15 cellular contexts compared by ENCODE assay signal in the genomic region with DNA sequence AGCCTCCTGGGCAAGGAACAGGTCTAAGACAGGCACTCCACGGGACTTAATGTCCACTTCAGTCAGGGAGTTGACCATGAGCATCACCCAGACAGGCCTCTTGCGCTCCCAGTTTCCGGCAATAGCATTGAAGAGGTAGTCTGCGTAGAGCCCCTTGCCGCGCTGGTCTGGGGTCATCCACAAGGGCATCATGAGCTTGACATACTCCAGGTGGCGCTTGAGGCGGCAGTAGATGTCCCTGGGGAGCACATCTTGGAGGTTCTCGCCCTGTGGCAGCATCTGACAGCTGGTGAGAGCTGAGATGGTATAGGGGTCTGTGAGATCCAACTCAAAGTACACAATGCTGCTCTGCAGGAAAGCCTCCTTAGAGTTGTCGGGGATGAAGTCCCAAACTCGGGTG. TPM values are rescaled to one million over a fixed set of nuclear protein-coding genes. Genes with fewer than 3 reads are reported as not detected.
A peak's percentile ranks its signal among the peaks of the same experiment; 100 is the strongest.
DNase-seq lines count a peak whose midpoint lies in the region; ATAC-seq, FAIRE-seq and TF ChIP-seq lines count a peak whose summit lies in the region.
"Had no signal": no experiment of that assay in that cellular context is flagged by ENCODE, and none has a peak within 500 bp of the region (broad histone marks: within the 10 kb centered on the region; RNA-seq: fewer than 3 reads in every experiment).

No MANE protein-coding gene starts in this region.

- 3% methylated on average over 11 of the region's 11 CpGs for WGBS in K562 (ENCODE audit: insufficient coverage, low coverage, missing lambda C conversion rate)

- peaks cover 47% of the 10 kb centered on the region for H3K36me3 Mint-ChIP-seq in CD4-positive, CD25-positive, alpha-beta regulatory T cell

- H2AFZ ChIP-seq in OCI-LY1 (ENCODE audit: low read length) (no peak overlapping the region), K562 (ENCODE audit: low read depth, low read length) (no peak overlapping the region)

- H3K9me3 ChIP-seq in CD4-positive, CD25-positive, alpha-beta regulatory T cell (ENCODE audit: control insufficient read depth in 2 of 2, low read length in 2 of 2) = no peaks in the 10 kb centered on the region
- H3K9me3 ChIP-seq in OCI-LY1 (ENCODE audit: low read length) (no peaks in the 10 kb centered on the region), K562 (replicated peaks; ENCODE audit: control insufficient read depth, insufficient read depth, low read depth, low read length) (no peaks in the 10 kb centered on the region)

- no peaks in the 10 kb centered on the region for H3K27me3 Mint-ChIP-seq in CD4-positive, CD25-positive, alpha-beta regulatory T cell

- H3K4me1 Mint-ChIP-seq in CD4-positive, CD25-positive, alpha-beta regulatory T cell = peaks cover 19 to 80% (median 58%) of the 10 kb centered on the region in 4 donors

- H3K27ac ChIP-seq in CD4-positive, CD25-positive, alpha-beta regulatory T cell (ENCODE audit: insufficient read depth, low read length, poor library complexity, severe bottlenecking) = no peak overlapping the region
- H3K27ac ChIP-seq in OCI-LY1 (ENCODE audit: low read depth, low read length, poor library complexity, severe bottlenecking) = no peak overlapping the region
- H3K27ac ChIP-seq in K562 (ENCODE audit: extremely low read depth, low read depth, low read length) = no peak overlapping the region

- no TSS peak for BruUV-seq in K562 (replicated peaks; lab: Mats Ljungman, UMichigan)

- DNase-seq in CD4-positive, CD25-positive, alpha-beta regulatory T cell = no peak
- DNase-seq in GM12865 (ENCODE audit: low read depth) (peak; percentile 61), K562 (ENCODE audit: extremely low read depth in 1 of 4, low spot score in 3 of 4) (peak in 2 of 4 experiments; percentile 20 to 35), AG20443 (ENCODE audit: low spot score) (no peak), hypothalamus (lab: John Stamatoyannopoulos, UW) (no peak), HuH-7.5 (ENCODE audit: low spot score) (no peak), NCI-H128 (lab: John Stamatoyannopoulos, UW; ENCODE audit: unreplicated experiment) (no peak)
- DNase-seq: activated CD4-positive, alpha-beta T cell treated with anti-CD3 and anti-CD28 coated beads for 4 hours; C1 segment of cervical spinal cord; kidney; NCI-H1105 treated with DMSO at 0.1 percent for 48 hours; substantia nigra had no signal

- in situ Hi-C loops in K562 (cut with MboI) = no loop called here

- H3K4me1 ChIP-seq in CD4-positive, CD25-positive, alpha-beta regulatory T cell (ENCODE audit: control insufficient read depth, insufficient read depth, low read length, poor library complexity, severe bottlenecking) = peaks cover 16% of the 10 kb centered on the region
- H3K4me1 ChIP-seq in OCI-LY1 (ENCODE audit: insufficient read depth, low read length, severe bottlenecking) = no peaks in the 10 kb centered on the region
- no peaks in the 10 kb centered on the region for H3K4me1 ChIP-seq in K562 (replicated peaks in 1 of 2; ENCODE audit: control insufficient read depth in 2 of 2, insufficient read depth in 2 of 2, low read length in 2 of 2)

- intact Hi-C loops in K562 (cut with micrococcal nuclease) = loop anchor here (1.0 kb wide), 1 partner anchor 55 kb away; no protein-coding TSS in a partner anchor

- TF ChIP-seq POLR2A in K562 (conservative IDR thresholded peaks at IDR 0.05) = no peak

- POLR2A ChIA-PET in K562 (lab: Yijun Ruan, JAX) = interaction anchor here (1.1 kb wide), 1 partner anchor 9 kb away, joined by 5 read pairs; no protein-coding TSS in a partner anchor

- TF ChIP-seq CTCF in GM12865 (IDR thresholded peaks at IDR 0.05; ENCODE audit: insufficient read depth, low read depth, low read length, missing control alignments) (peak; percentile 35), OCI-LY1 (IDR thresholded peaks at IDR 0.05; ENCODE audit: low read length) (peak; percentile 42), K562 (IDR thresholded peaks at IDR 0.05 in 2 of 3, conservative IDR thresholded peaks at IDR 0.05 in 1 of 3; ENCODE audit: insufficient read depth in 2 of 3, low read depth in 1 of 3, low read length in 3 of 3) (peak; percentile 45 to 52 (median 51))

- H3K4me3 ChIP-seq in CD4-positive, CD25-positive, alpha-beta regulatory T cell (ENCODE audit: low read depth, low read length) = no peak overlapping the region
- no peak overlapping the region for H3K4me3 ChIP-seq in GM12865 (ENCODE audit: low read depth, low read length)
- H3K4me3 ChIP-seq in OCI-LY1 (ENCODE audit: low read depth, low read length, poor library complexity, severe bottlenecking) = no peak overlapping the region
- H3K4me3 ChIP-seq in K562 = no peak overlapping the region

- H3K4me2 ChIP-seq in OCI-LY1 (ENCODE audit: low read length) = no peak overlapping the region
- H3K4me2 ChIP-seq in K562 (ENCODE audit: insufficient read depth, low read length) = no peak overlapping the region

- H3K36me3 ChIP-seq in CD4-positive, CD25-positive, alpha-beta regulatory T cell (ENCODE audit: control insufficient read depth, insufficient read depth, low read length) = peaks cover 9% of the 10 kb centered on the region
- H3K36me3 ChIP-seq in OCI-LY1 (ENCODE audit: insufficient read depth, low read length) (no peaks in the 10 kb centered on the region), K562 (ENCODE audit: control insufficient read depth, insufficient read depth, low read length) (no peaks in the 10 kb centered on the region)

- H3K9me1 ChIP-seq in K562 (ENCODE audit: control insufficient read depth, insufficient read depth, low read length) = peaks cover 4% of the 10 kb centered on the region

- H3F3A ChIP-seq in OCI-LY1 (ENCODE audit: insufficient read depth, low read length) = no peaks in the 10 kb centered on the region

- H3K79me2 ChIP-seq in OCI-LY1 (ENCODE audit: insufficient read depth, low read length) (no peaks in the 10 kb centered on the region), K562 (ENCODE audit: control insufficient read depth, insufficient read depth, low read length) (no peaks in the 10 kb centered on the region)

- no peaks in the 10 kb centered on the region for H3K27me3 ChIP-seq in CD4-positive, CD25-positive, alpha-beta regulatory T cell (ENCODE audit: control insufficient read depth, insufficient read depth, low read length)
- no peaks in the 10 kb centered on the region for H3K27me3 ChIP-seq in OCI-LY1 (ENCODE audit: insufficient read depth, low read length)
- H3K27me3 ChIP-seq in K562 (ENCODE audit: control insufficient read depth in 2 of 2, insufficient read depth in 2 of 2, low read length in 2 of 2) = peaks cover 19 to 35% of the 10 kb centered on the region in 2 experiments

- CTCF ChIA-PET in K562 (lab: Yijun Ruan, JAX; ENCODE audit: low intra/inter-chr PET ratio) = interaction anchor here (2.9 kb wide), 1 partner anchor 56 kb away, joined by 20 read pairs; no protein-coding TSS in a partner anchor

- TF ChIP-seq EP300 in K562 (IDR thresholded peaks at IDR 0.05; ENCODE audit: low read length) = no peak

- peak in 1 of 2 donors; percentile 37 for ATAC-seq in CD4-positive, CD25-positive, alpha-beta regulatory T cell (ENCODE audit: low read depth in 2 of 2)
- ATAC-seq in K562 = peak; percentile 83

- H3K9ac ChIP-seq in OCI-LY1 (ENCODE audit: low read length) (no peak overlapping the region), K562 (ENCODE audit: insufficient read depth in 1 of 2, low read depth in 2 of 2, low read length in 2 of 2) (no peak overlapping the region)

- peak overlapping the region in 1 of 4 donors; percentile 8 for H3K4me3 Mint-ChIP-seq in CD4-positive, CD25-positive, alpha-beta regulatory T cell
- H3K4me3 Mint-ChIP-seq: dendritic cell treated with granulocyte-macrophage colony-stimulating factor and Interleukin-4, amounts not matched to agents 40 ng/mL and 50 ng/mL, for 4 days had no signal

- H3K9me2 ChIP-seq in OCI-LY1 (ENCODE audit: low read depth, low read length) = no peaks in the 10 kb centered on the region

- peak; percentile 63 to 68 for TF ChIP-seq RAD21 in K562 (CRISPR knock-in tag; conservative IDR thresholded peaks at IDR 0.05 in 1 of 2, IDR thresholded peaks at IDR 0.05 in 1 of 2)

- H3K9me3 Mint-ChIP-seq in CD4-positive, CD25-positive, alpha-beta regulatory T cell = no peaks in the 10 kb centered on the region
- H3K9me3 Mint-ChIP-seq: dendritic cell treated with granulocyte-macrophage colony-stimulating factor and Interleukin-4, amounts not matched to agents 40 ng/mL and 50 ng/mL, for 4 days had no signal

- H3K27ac Mint-ChIP-seq in CD4-positive, CD25-positive, alpha-beta regulatory T cell = peak overlapping the region; percentile 66 to 84 (median 82)
- H3K27ac Mint-ChIP-seq: dendritic cell treated with granulocyte-macrophage colony-stimulating factor and Interleukin-4, amounts not matched to agents 40 ng/mL and 50 ng/mL, for 4 days had no signal

- H4K20me1 ChIP-seq in OCI-LY1 (ENCODE audit: insufficient read depth, low read length) (no peaks in the 10 kb centered on the region), K562 (replicated peaks; ENCODE audit: control insufficient read depth, insufficient read depth, low read length) (no peaks in the 10 kb centered on the region; the same call in 1 of the 2 replicates)

- no peak for FAIRE-seq in K562 (lab: Jason Lieb, UNC)
- FAIRE-seq: G401.6, kidney had no signal

RNA-seq across cellular contexts. Expression of a gene that starts 10.6 kb away (rescaled TPM):
- total RNA-seq in CD4-positive, CD25-positive, alpha-beta regulatory T cell = 48.8 TPM
- 10 to 100 TPM; 32.9 to 41.2 (median 38.7) TPM for polyA plus RNA-seq in CD4-positive, CD25-positive, alpha-beta regulatory T cell
- total RNA-seq in K562 (2011; cell fraction: chromatin; rRNA removed; ENCODE audit: low replicate concordance) = 0.42 TPM in 1 of 2 replicates, not detected in the other
- 0.17 and 0.79 TPM in 2 replicates for total RNA-seq in K562 (2011; cell fraction: nucleolus; rRNA removed)
- 0.44 and 0.53 TPM in 2 replicates for total RNA-seq in K562 (2011; cell fraction: nucleoplasm; rRNA removed)
- 0.12 and 0.18 TPM in 2 replicates for total RNA-seq in K562 (2014; rRNA removed)
- 0.16 and 0.25 TPM in 2 replicates for total RNA-seq in K562 (2014; rRNA removed; fragmentation: Illumina TruSeq; extraction: Trizol)
- total RNA-seq in K562 (2015; rRNA removed; fragmentation: Illumina TruSeq; extraction: Trizol) = 0.36 TPM in 1 of 2 replicates, not detected in the other
- total RNA-seq in K562 (2021) = 0.31 and 0.33 TPM in 2 replicates
- 0.14 and 0.45 TPM in 2 replicates for polyA plus RNA-seq in K562 (2011; rRNA removed)
- 0.41 and 0.49 TPM in 2 replicates for polyA plus RNA-seq in K562 (2011; cell fraction: cytosol; rRNA removed)
- polyA plus RNA-seq in K562 (2011; cell fraction: nucleus; rRNA removed) = 0.36 TPM in 1 of 2 replicates, not detected in the other
- polyA plus RNA-seq in K562 (2012) = 0.25 and 0.47 TPM in 2 replicates
- polyA plus RNA-seq in K562 (2014; fragmentation: Illumina TruSeq; extraction: Trizol) = 0.07 TPM in 1 of 2 replicates, not detected in the other
- polyA plus RNA-seq in K562 (2014; fragmentation: Nextera tagmentation; extraction: Ambion mirVana) = under 1 TPM; 0.08 to 0.38 TPM
- 0.09 TPM in 1 of 2 replicates, not detected in the other for polyA plus RNA-seq in K562 (2014; rRNA removed)
- polyA minus RNA-seq in K562 (2011; rRNA and poly(A)+ RNA removed) = 0.42 and 0.95 TPM in 2 replicates
- polyA minus RNA-seq in K562 (2011; cell fraction: cytosol; rRNA and poly(A)+ RNA removed) = 0.48 TPM in 1 of 2 replicates, not detected in the other
- 0.11 and 0.54 TPM in 2 replicates for polyA minus RNA-seq in K562 (2011; cell fraction: nucleus; rRNA and poly(A)+ RNA removed)

RNA-seq across cellular contexts. Expression of a gene that starts 35.1 kb away (rescaled TPM):
- total RNA-seq in CD4-positive, CD25-positive, alpha-beta regulatory T cell = 2,468 TPM
- over 10,000 TPM in 1 of 4 donors, 1,000 to 10,000 TPM in 3; 7,086 to 10,693 (median 8,015) TPM for polyA plus RNA-seq in CD4-positive, CD25-positive, alpha-beta regulatory T cell
- 30.5 and 48.2 TPM in 2 replicates for total RNA-seq in K562 (2011; cell fraction: chromatin; rRNA removed; ENCODE audit: low replicate concordance)
- total RNA-seq in K562 (2011; cell fraction: nucleolus; rRNA removed) = 34.2 and 70.4 TPM in 2 replicates
- total RNA-seq in K562 (2011; cell fraction: nucleoplasm; rRNA removed) = 75.8 and 139 TPM in 2 replicates
- total RNA-seq in K562 (2014; rRNA removed) (1,173 and 2,226 TPM in 2 replicates), K562 (2014; rRNA removed; fragmentation: Illumina TruSeq; extraction: Trizol) (959 and 1,048 TPM in 2 replicates), K562 (2015; rRNA removed; fragmentation: Illumina TruSeq; extraction: Trizol) (1,394 and 1,397 TPM in 2 replicates), K562 (2021) (583 and 608 TPM in 2 replicates)
- polyA plus RNA-seq in K562 (2011; rRNA removed) (266 and 531 TPM in 2 replicates), K562 (2014; fragmentation: Illumina TruSeq; extraction: Trizol) (1,329 TPM in 2 replicates), K562 (2014; fragmentation: Nextera tagmentation; extraction: Ambion mirVana) (100 to 1,000 TPM; 382 to 669 TPM), K562 (2014; rRNA removed) (1,359 and 1,607 TPM in 2 replicates)
- 433 and 683 TPM in 2 replicates for polyA plus RNA-seq in K562 (2011; cell fraction: cytosol; rRNA removed)
- polyA plus RNA-seq in K562 (2011; cell fraction: nucleus; rRNA removed) = 284 and 308 TPM in 2 replicates
- 1,629 and 1,914 TPM in 2 replicates for polyA plus RNA-seq in K562 (2012)
- polyA minus RNA-seq in K562 (2011; rRNA and poly(A)+ RNA removed) = 163 and 256 TPM in 2 replicates
- 121 and 183 TPM in 2 replicates for polyA minus RNA-seq in K562 (2011; cell fraction: cytosol; rRNA and poly(A)+ RNA removed)
- 21.8 and 28.5 TPM in 2 replicates for polyA minus RNA-seq in K562 (2011; cell fraction: nucleus; rRNA and poly(A)+ RNA removed)

Comparison
In these comparisons a context has a peak if more than half of its experiments do, and no peak if none do; other contexts are left out.
1. RNA of a gene that starts 10.6 kb away (total RNA-seq): 48.8 TPM in CD4-positive, CD25-positive, alpha-beta regulatory T cell (single experiment); 0.12 to 0.79 TPM in K562; every median in the first group is over 10 times any median in the second.
2. Peak in every context shown above with its lines, with median percentiles within 50 percentile points of each other: CTCF ChIP-seq.